ENCODE assay signal across 9 cellular contexts in genomic region chr10:97278491-97278989, GRCh38. TPM values are rescaled to one million over a fixed set of nuclear protein-coding genes. Genes with fewer than 3 reads are reported as not detected.
DNase-seq lines count a peak whose midpoint lies in the region; ATAC-seq and TF ChIP-seq lines count a peak whose summit lies in the region.
"Had no signal": no experiment of that assay in that cellular context is flagged by ENCODE, and none has a peak within 500 bp of the region (broad histone marks: within the 10 kb centered on the region; RNA-seq: fewer than 3 reads in every experiment).

No MANE protein-coding gene starts in this region.

- no peaks in the 10 kb centered on the region for H3K27me3 ChIP-seq in skeletal muscle satellite cell (ENCODE audit: control insufficient read depth, insufficient read depth, low read length)

- peak overlapping the region; percentile 65 for H3K4me2 ChIP-seq in skeletal muscle satellite cell (ENCODE audit: low read length)

- peak; percentile 54 for ATAC-seq in activated T-helper 17 cell treated with anti-CD3 and anti-CD28 coated beads, Interleukin-2, amount 50 U/mL, for 72 hours (replicated peaks)
- peak; percentile 93 for ATAC-seq in left ventricle myocardium superior
- no peak for ATAC-seq in GM18870 (IDR thresholded peaks at IDR 0.05; ENCODE audit: unreplicated experiment)

- TF ChIP-seq CTCF in GM13976 (IDR thresholded peaks at IDR 0.05; ENCODE audit: borderline replicate concordance, control extremely low read depth, extremely low read depth, insufficient read depth, missing control alignments): peak; percentile 33

- DNase-seq in AG08395 (ENCODE audit: low spot score) (peak; percentile 76), GM13976 (ENCODE audit: low spot score) (peak; percentile 50), NCI-H2171 (lab: John Stamatoyannopoulos, UW) (peak; percentile 41), left ventricle myocardium superior (no peak)
- DNase-seq in activated CD4-positive, alpha-beta T cell treated with anti-CD3 and anti-CD28 coated beads, Interleukin-2, amount 50 U/mL, for 48 hours: no peak

- H3K36me3 Mint-ChIP-seq in activated T-helper 17 cell treated with anti-CD3 and anti-CD28 coated beads, Interleukin-2, amount 50 U/mL, for 72 hours (ENCODE audit: low read depth): no peaks in the 10 kb centered on the region

- peak overlapping the region; percentile 57 for H3K9ac ChIP-seq in skeletal muscle satellite cell (ENCODE audit: low read depth, low read length)

- peaks cover 22% of the 10 kb centered on the region for H3K4me1 ChIP-seq in skeletal muscle satellite cell (ENCODE audit: control insufficient read depth, insufficient read depth, low read length)
- H3K4me1 ChIP-seq: HAP-1 had no signal

- no peak overlapping the region for H3K4me3 ChIP-seq in skeletal muscle satellite cell (ENCODE audit: low read length)
- H3K4me3 ChIP-seq: HAP-1 had no signal

- H3K4me3 Mint-ChIP-seq in activated T-helper 17 cell treated with anti-CD3 and anti-CD28 coated beads, Interleukin-2, amount 50 U/mL, for 72 hours: no peak overlapping the region

- no peaks in the 10 kb centered on the region for H3K36me3 ChIP-seq in skeletal muscle satellite cell (ENCODE audit: insufficient read depth, low read length)
- H3K36me3 ChIP-seq: HAP-1 had no signal

- in situ Hi-C loops in GM13976 (cut with MboI; ENCODE audit: low sequenced_read_pairs, unreplicated experiment): no loop called here

- no peak overlapping the region for H3K27ac Mint-ChIP-seq in activated T-helper 17 cell treated with anti-CD3 and anti-CD28 coated beads, Interleukin-2, amount 50 U/mL, for 72 hours

- no peaks in the 10 kb centered on the region for H3K9me3 Mint-ChIP-seq in activated T-helper 17 cell treated with anti-CD3 and anti-CD28 coated beads, Interleukin-2, amount 50 U/mL, for 72 hours

- no peaks in the 10 kb centered on the region for H3K27me3 Mint-ChIP-seq in activated T-helper 17 cell treated with anti-CD3 and anti-CD28 coated beads, Interleukin-2, amount 50 U/mL, for 72 hours

- H3K9me3 ChIP-seq in skeletal muscle satellite cell (replicated peaks; ENCODE audit: low read length): no peaks in the 10 kb centered on the region
- H3K9me3 ChIP-seq: HAP-1 had no signal

- intact Hi-C loops in left ventricle myocardium superior (cut with micrococcal nuclease): no loop called here

- H3K4me1 Mint-ChIP-seq in activated T-helper 17 cell treated with anti-CD3 and anti-CD28 coated beads, Interleukin-2, amount 50 U/mL, for 72 hours: peaks cover 9% of the 10 kb centered on the region

RNA-seq across cellular contexts. Expression of gene ARHGAP19, which starts 13.9 kb away (rescaled TPM):
- 10 to 100 TPM; 44.6 to 46.4 TPM for total RNA-seq in activated T-helper 17 cell treated with anti-CD3 and anti-CD28 coated beads, Interleukin-2, amount 50 U/mL, for 72 hours
- 3.3 TPM for total RNA-seq in left ventricle myocardium superior
- total RNA-seq in skeletal muscle satellite cell (2012; rRNA removed): 4.4 and 5.6 TPM in 2 replicates

RNA-seq across cellular contexts. Expression of gene FRAT1, which starts 40.5 kb away (rescaled TPM):
- 1 to 10 TPM; 1.5 to 3.7 TPM for total RNA-seq in activated T-helper 17 cell treated with anti-CD3 and anti-CD28 coated beads, Interleukin-2, amount 50 U/mL, for 72 hours
- 6.8 TPM for total RNA-seq in left ventricle myocardium superior
- 0.51 and 1.7 TPM in 2 replicates for total RNA-seq in skeletal muscle satellite cell (2012; rRNA removed)

RNA-seq across cellular contexts. Expression of gene FRAT2, which starts 56.0 kb away (rescaled TPM):
- total RNA-seq in activated T-helper 17 cell treated with anti-CD3 and anti-CD28 coated beads, Interleukin-2, amount 50 U/mL, for 72 hours: 1 to 10 TPM; 4.7 to 9.7 TPM
- total RNA-seq in left ventricle myocardium superior: 9.0 TPM
- total RNA-seq in skeletal muscle satellite cell (2012; rRNA removed): 3.8 and 4.2 TPM in 2 replicates

Comparison
In these comparisons a context has a peak if more than half of its experiments do, and no peak if none do; other contexts are left out.
1. DNase-seq: peak in AG08395 (single experiment), GM13976 (single experiment) and NCI-H2171 (single experiment); none in left ventricle myocardium superior (single experiment) and activated CD4-positive, alpha-beta T cell treated with anti-CD3 and anti-CD28 coated beads, Interleukin-2, amount 50 U/mL, for 48 hours (0 of 2).
2. RNA of gene ARHGAP19, which starts 13.9 kb away (total RNA-seq): 44.6 to 46.4 TPM in activated T-helper 17 cell treated with anti-CD3 and anti-CD28 coated beads, Interleukin-2, amount 50 U/mL, for 72 hours; 3.3 TPM in left ventricle myocardium superior (single experiment); every median in the first group is over 10 times any median in the second.